17 cellular contexts compared by ENCODE assay signal in genomic region chr15:49908571-49909295, GRCh38.
DNase-seq lines count a peak whose midpoint lies in the region; ATAC-seq and TF ChIP-seq lines count a peak whose summit lies in the region.
"Had no signal": no experiment of that assay in that cellular context is flagged by ENCODE, and none has a peak within 500 bp of the region (broad histone marks: within the 10 kb centered on the region; RNA-seq: fewer than 3 reads in every experiment).

No MANE protein-coding gene starts in this region.

- peak overlapping the region in 1 of 2 donors; percentile 52 for H3K4me3 ChIP-seq in neuronal stem cell (ENCODE audit: low read length in 2 of 2)
- H3K4me3 ChIP-seq in upper lobe of right lung = no peak overlapping the region
- no peak overlapping the region for H3K4me3 ChIP-seq in BE2C (ENCODE audit: low read depth, low read length)
- H3K4me3 ChIP-seq: BLaER1 treated with 17β-estradiol and CSF1 and Interleukin-3, amounts not matched to agents 10 nM and 100 nM; GM23248; HAP-1 had no signal

- H3K79me1 ChIP-seq in neuronal stem cell (ENCODE audit: low read depth, low read length) = peaks cover 2% of the 10 kb centered on the region

- H3K9me3 ChIP-seq in neuronal stem cell (replicated peaks in 1 of 2; ENCODE audit: control insufficient read depth in 2 of 2, insufficient read depth in 1 of 2, low read depth in 1 of 2, low read length in 2 of 2) (no peaks in the 10 kb centered on the region), upper lobe of right lung (peaks cover 14% of the 10 kb centered on the region), BE2C (no peaks in the 10 kb centered on the region)
- H3K9me3 ChIP-seq: HAP-1 had no signal

- TF ChIP-seq CTCF in natural killer cell (IDR thresholded peaks at IDR 0.05) (no peak), upper lobe of right lung (IDR thresholded peaks at IDR 0.05) (no peak), BE2C (IDR thresholded peaks at IDR 0.05; ENCODE audit: low read depth, low read length) (no peak)

- peak overlapping the region; percentile 24 for H3K9ac ChIP-seq in neuronal stem cell (ENCODE audit: low read depth, low read length, poor library complexity)
- H3K9ac ChIP-seq: BLaER1 treated with 17β-estradiol and CSF1 and Interleukin-3, amounts not matched to agents 10 nM and 100 nM; GM23248 had no signal

- H2AK5ac ChIP-seq in neuronal stem cell (ENCODE audit: low read depth, low read length) = no peak overlapping the region

- H3K4me1 ChIP-seq in neuronal stem cell (ENCODE audit: control insufficient read depth in 2 of 2, insufficient read depth in 1 of 2, low read depth in 1 of 2, low read length in 2 of 2) = no peaks in the 10 kb centered on the region
- H3K4me1 ChIP-seq in upper lobe of right lung = no peaks in the 10 kb centered on the region
- no peaks in the 10 kb centered on the region for H3K4me1 ChIP-seq in BE2C
- H3K4me1 ChIP-seq: HAP-1 had no signal

- H2BK120ac ChIP-seq in neuronal stem cell (ENCODE audit: low read depth, low read length) = no peak overlapping the region

- no peak overlapping the region for H4K8ac ChIP-seq in neuronal stem cell (ENCODE audit: low read depth, low read length)

- H3K36me3 Mint-ChIP-seq in natural killer cell treated with Interleukin-12 subunit alpha and Interleukin-12 subunit beta and Interleukin-15 and Interleukin-18, amount 100 ng/mL, for 72 hours = peaks cover 75% of the 10 kb centered on the region
- H3K36me3 Mint-ChIP-seq in natural killer cell = peaks cover 29% of the 10 kb centered on the region
- peaks cover 33 to 71% (median 43%) of the 10 kb centered on the region in 3 donors for H3K36me3 Mint-ChIP-seq in immature natural killer cell
- H3K36me3 Mint-ChIP-seq: CD4-positive, CD25-positive, alpha-beta regulatory T cell; CD8-positive, alpha-beta memory T cell; IgD-negative memory B cell had no signal

- H3K36me3 ChIP-seq in neuronal stem cell (replicated peaks in 1 of 2; ENCODE audit: control insufficient read depth in 2 of 2, insufficient read depth in 2 of 2, low read length in 2 of 2) = no peaks in the 10 kb centered on the region
- H3K36me3 ChIP-seq in upper lobe of right lung = no peaks in the 10 kb centered on the region
- no peaks in the 10 kb centered on the region for H3K36me3 ChIP-seq in BE2C
- H3K36me3 ChIP-seq: HAP-1 had no signal

- H3K27me3 ChIP-seq in neuronal stem cell (ENCODE audit: control insufficient read depth in 3 of 3, insufficient read depth in 3 of 3, low read depth in 1 of 3, low read length in 3 of 3) (no peaks in the 10 kb centered on the region), upper lobe of right lung (no peaks in the 10 kb centered on the region), BE2C (no peaks in the 10 kb centered on the region; the same call in 1 of the 2 replicates)
- H3K27me3 ChIP-seq: BLaER1 treated with 17β-estradiol and CSF1 and Interleukin-3, amounts not matched to agents 10 nM and 100 nM had no signal

- peak; percentile 44 to 55 for ATAC-seq in natural killer cell treated with Interleukin-12 subunit alpha and Interleukin-12 subunit beta and Interleukin-15 and Interleukin-18, amount 100 ng/mL, for 72 hours
- no peak for ATAC-seq in natural killer cell
- ATAC-seq in upper lobe of right lung = peak; percentile 37

- no peak overlapping the region for H3K4me2 ChIP-seq in neuronal stem cell (ENCODE audit: insufficient read depth, low read length, poor library complexity, severe bottlenecking)

- no peak overlapping the region for H3K4ac ChIP-seq in neuronal stem cell (ENCODE audit: low read length)

- intact Hi-C loops in natural killer cell (cut with micrococcal nuclease) (no loop called here), upper lobe of right lung (cut with DNase I) (no loop called here)

- DNase-seq in natural killer cell treated with Interleukin-12 subunit alpha and Interleukin-12 subunit beta and Interleukin-15 and Interleukin-18, amount 100 ng/mL, for 72 hours (ENCODE audit: low spot score) = no peak
- DNase-seq in natural killer cell = no peak
- DNase-seq in immature natural killer cell = no peak
- no peak for DNase-seq in neuronal stem cell (ENCODE audit: low spot score)
- no peak for DNase-seq in upper lobe of right lung
- DNase-seq in BE2C = no peak
- DNase-seq in NCI-H1105 (lab: John Stamatoyannopoulos, UW) = no peak
- DNase-seq in cerebellar cortex (ENCODE audit: low spot score) = no peak
- DNase-seq: 8988T; CD4-positive, CD25-positive, alpha-beta regulatory T cell; CD8-positive, alpha-beta memory T cell; COR-L47; GM23248 had no signal

- H3K27ac Mint-ChIP-seq in natural killer cell treated with Interleukin-12 subunit alpha and Interleukin-12 subunit beta and Interleukin-15 and Interleukin-18, amount 100 ng/mL, for 72 hours = peak overlapping the region in 1 of 2 donors; percentile 71
- H3K27ac Mint-ChIP-seq in natural killer cell (no peak overlapping the region), immature natural killer cell (peak overlapping the region in 4 of 6 donors; percentile 22 to 68 (median 34))
- H3K27ac Mint-ChIP-seq: CD4-positive, CD25-positive, alpha-beta regulatory T cell; CD8-positive, alpha-beta memory T cell; IgD-negative memory B cell had no signal

- no CpG with 5 or more reads among the region's 5 CpGs for WGBS in neuronal stem cell (ENCODE audit: extremely low coverage in 2 of 2, insufficient read length in 2 of 2, insufficient replicate concordance in 1 of 2), 2 donors

- H4K91ac ChIP-seq in neuronal stem cell (ENCODE audit: low read depth, low read length, poor library complexity) = no peak overlapping the region

- H3K4me1 Mint-ChIP-seq in natural killer cell treated with Interleukin-12 subunit alpha and Interleukin-12 subunit beta and Interleukin-15 and Interleukin-18, amount 100 ng/mL, for 72 hours (ENCODE audit: low read depth in 2 of 2) = peaks cover 44 to 48% of the 10 kb centered on the region in 2 donors
- H3K4me1 Mint-ChIP-seq in natural killer cell (peaks cover 29% of the 10 kb centered on the region in 2 donors), immature natural killer cell (peaks cover 4 to 58% of the 10 kb centered on the region in 2 donors)
- H3K4me1 Mint-ChIP-seq: CD4-positive, CD25-positive, alpha-beta regulatory T cell; CD8-positive, alpha-beta memory T cell; IgD-negative memory B cell had no signal

- no peaks in the 10 kb centered on the region for H3K27me3 Mint-ChIP-seq in natural killer cell treated with Interleukin-12 subunit alpha and Interleukin-12 subunit beta and Interleukin-15 and Interleukin-18, amount 100 ng/mL, for 72 hours
- H3K27me3 Mint-ChIP-seq in natural killer cell (ENCODE audit: low read depth in 2 of 2) (no peaks in the 10 kb centered on the region), immature natural killer cell (ENCODE audit: low read depth in 3 of 3) (no peaks in the 10 kb centered on the region)
- H3K27me3 Mint-ChIP-seq: CD4-positive, CD25-positive, alpha-beta regulatory T cell had no signal

- H3K9me3 Mint-ChIP-seq in natural killer cell treated with Interleukin-12 subunit alpha and Interleukin-12 subunit beta and Interleukin-15 and Interleukin-18, amount 100 ng/mL, for 72 hours = peaks cover 5% of the 10 kb centered on the region
- H3K9me3 Mint-ChIP-seq in natural killer cell (peaks cover 3 to 8% of the 10 kb centered on the region in 2 donors), immature natural killer cell (peaks cover 2 to 15% (median 9%) of the 10 kb centered on the region in 6 donors)

- no peak overlapping the region for H2BK5ac ChIP-seq in neuronal stem cell (ENCODE audit: low read length)

- H3K18ac ChIP-seq in neuronal stem cell (ENCODE audit: low read length) = peak overlapping the region; percentile 0

- H3K23ac ChIP-seq in neuronal stem cell (ENCODE audit: low read depth, low read length, poor library complexity) = peak overlapping the region; percentile 1

- H3K4me3 Mint-ChIP-seq in natural killer cell treated with Interleukin-12 subunit alpha and Interleukin-12 subunit beta and Interleukin-15 and Interleukin-18, amount 100 ng/mL, for 72 hours = no peak overlapping the region
- H3K4me3 Mint-ChIP-seq in natural killer cell (no peak overlapping the region), immature natural killer cell (no peak overlapping the region)
- H3K4me3 Mint-ChIP-seq: CD4-positive, CD25-positive, alpha-beta regulatory T cell; CD8-positive, alpha-beta memory T cell had no signal

- H3K27ac ChIP-seq in neuronal stem cell (replicated peaks; ENCODE audit: low read length) = no peak overlapping the region
- H3K27ac ChIP-seq in upper lobe of right lung = no peak overlapping the region
- H3K27ac ChIP-seq: BLaER1 treated with 17β-estradiol and CSF1 and Interleukin-3, amounts not matched to agents 10 nM and 100 nM; GM23248; HL-60 had no signal

- H2AFZ ChIP-seq in neuronal stem cell (ENCODE audit: low read length) = no peak overlapping the region
- H2AFZ ChIP-seq: GM23248 had no signal

- peak overlapping the region; percentile 20 for H2BK15ac ChIP-seq in neuronal stem cell (ENCODE audit: low read length)

- H2BK12ac ChIP-seq in neuronal stem cell (ENCODE audit: low read length) = no peak overlapping the region

- peak overlapping the region; percentile 73 for H3K14ac ChIP-seq in neuronal stem cell (ENCODE audit: low read length)

Comparison
In these comparisons a context has a peak if more than half of its experiments do, and no peak if none do; other contexts are left out.
1. ATAC-seq: peak in natural killer cell treated with Interleukin-12 subunit alpha and Interleukin-12 subunit beta and Interleukin-15 and Interleukin-18, amount 100 ng/mL, for 72 hours (2 of 2) and upper lobe of right lung (single experiment); none in natural killer cell (0 of 3).
2. H3K27ac Mint-ChIP-seq: peak in immature natural killer cell (4 of 6); none in natural killer cell (0 of 2).